1 cellular context compared by ENCODE assay signal in genomic region chr22:49986325-49986724, GRCh38.
A peak's percentile ranks its signal among the peaks of the same experiment; 100 is the strongest.
TF ChIP-seq lines count a peak whose summit lies in the region.

No MANE protein-coding gene starts in this region.

TF ChIP-seq in K562, 482 proteins besides CTCF, POLR2A, EP300 and RAD21:
- TF ChIP-seq, protein P1, sequence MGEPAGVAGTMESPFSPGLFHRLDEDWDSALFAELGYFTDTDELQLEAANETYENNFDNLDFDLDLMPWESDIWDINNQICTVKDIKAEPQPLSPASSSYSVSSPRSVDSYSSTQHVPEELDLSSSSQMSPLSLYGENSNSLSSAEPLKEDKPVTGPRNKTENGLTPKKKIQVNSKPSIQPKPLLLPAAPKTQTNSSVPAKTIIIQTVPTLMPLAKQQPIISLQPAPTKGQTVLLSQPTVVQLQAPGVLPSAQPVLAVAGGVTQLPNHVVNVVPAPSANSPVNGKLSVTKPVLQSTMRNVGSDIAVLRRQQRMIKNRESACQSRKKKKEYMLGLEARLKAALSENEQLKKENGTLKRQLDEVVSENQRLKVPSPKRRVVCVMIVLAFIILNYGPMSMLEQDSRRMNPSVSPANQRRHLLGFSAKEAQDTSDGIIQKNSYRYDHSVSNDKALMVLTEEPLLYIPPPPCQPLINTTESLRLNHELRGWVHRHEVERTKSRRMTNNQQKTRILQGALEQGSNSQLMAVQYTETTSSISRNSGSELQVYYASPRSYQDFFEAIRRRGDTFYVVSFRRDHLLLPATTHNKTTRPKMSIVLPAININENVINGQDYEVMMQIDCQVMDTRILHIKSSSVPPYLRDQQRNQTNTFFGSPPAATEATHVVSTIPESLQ (CRISPR knock-in tag; IDR thresholded peaks at IDR 0.05) = no peak
- TF ChIP-seq ZFP1 (CRISPR knock-in tag; IDR thresholded peaks at IDR 0.05) (no peak), ZNF133 (CRISPR knock-in tag; IDR thresholded peaks at IDR 0.05) (no peak), KHSRP (IDR thresholded peaks at IDR 0.05) (no peak), GABPA (tag; conservative IDR thresholded peaks at IDR 0.05; ENCODE audit: low read depth) (no peak), ZNF324 (CRISPR knock-in tag; IDR thresholded peaks at IDR 0.05) (peak; percentile 91)
- TF ChIP-seq, protein P2, sequence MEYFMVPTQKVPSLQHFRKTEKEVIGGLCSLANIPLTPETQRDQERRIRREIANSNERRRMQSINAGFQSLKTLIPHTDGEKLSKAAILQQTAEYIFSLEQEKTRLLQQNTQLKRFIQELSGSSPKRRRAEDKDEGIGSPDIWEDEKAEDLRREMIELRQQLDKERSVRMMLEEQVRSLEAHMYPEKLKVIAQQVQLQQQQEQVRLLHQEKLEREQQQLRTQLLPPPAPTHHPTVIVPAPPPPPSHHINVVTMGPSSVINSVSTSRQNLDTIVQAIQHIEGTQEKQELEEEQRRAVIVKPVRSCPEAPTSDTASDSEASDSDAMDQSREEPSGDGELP (CRISPR knock-in tag; IDR thresholded peaks at IDR 0.05; ENCODE audit: borderline replicate concordance) = no peak
